16 cellular contexts compared by ENCODE assay signal in the genomic region with DNA sequence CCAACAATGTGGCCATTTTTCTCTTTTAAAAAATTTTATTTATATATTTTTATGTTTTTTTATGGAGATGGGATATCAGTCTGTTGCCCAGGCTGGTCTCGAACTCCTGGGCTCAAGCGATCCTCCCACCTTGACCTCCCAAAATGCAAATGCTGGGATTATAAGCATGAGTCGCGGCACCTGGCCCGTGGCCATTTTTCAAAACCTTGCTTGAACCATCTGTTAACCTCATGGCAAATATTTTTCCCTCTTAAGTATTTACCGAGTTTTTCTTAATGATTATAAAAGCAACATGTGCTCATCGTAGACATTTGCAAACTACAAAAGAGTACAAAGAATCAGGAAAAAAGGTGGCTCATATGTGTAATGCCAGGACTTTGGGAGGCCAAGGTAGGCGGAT.
A peak's percentile ranks its signal among the peaks of the same experiment; 100 is the strongest.
DNase-seq lines count a peak whose midpoint lies in the region; ATAC-seq and TF ChIP-seq lines count a peak whose summit lies in the region.
"Had no signal": no experiment of that assay in that cellular context is flagged by ENCODE, and none has a peak within 500 bp of the region (broad histone marks: within the 10 kb centered on the region; RNA-seq: fewer than 3 reads in every experiment).

No MANE protein-coding gene starts in this region.

- H3K4me3 Mint-ChIP-seq in activated naive CD8-positive, alpha-beta T cell treated with anti-CD3 and anti-CD28 coated beads, Interleukin-2, amount 50 U/mL, for 24 hours: no peak overlapping the region
- H3K4me3 Mint-ChIP-seq: activated naive CD8-positive, alpha-beta T cell treated with anti-CD3 and anti-CD28 coated beads for 36 hours; CD8-positive, alpha-beta memory T cell had no signal

- peaks cover 47% of the 10 kb centered on the region for H4K20me1 ChIP-seq in IMR-90 (ENCODE audit: insufficient read depth, low read length)

- H4K8ac ChIP-seq in IMR-90 (ENCODE audit: low read depth in 2 of 2, low read length in 2 of 2) (peak overlapping the region; percentile 33 to 76), mesenchymal stem cell (ENCODE audit: low read length) (no peak overlapping the region)

- TF ChIP-seq POLR2A in IMR-90 (IDR thresholded peaks at IDR 0.05; ENCODE audit: low read depth, low read length) (no peak), breast epithelium (IDR thresholded peaks at IDR 0.05) (no peak), transverse colon (IDR thresholded peaks at IDR 0.05) (no peak)

- H3K4me3 ChIP-seq in IMR-90 (ENCODE audit: insufficient read depth, low read depth, low read length) (no peak overlapping the region), breast epithelium (no peak overlapping the region), mesenchymal stem cell (ENCODE audit: insufficient read depth in 1 of 2, low read depth in 1 of 2, low read length in 2 of 2) (no peak overlapping the region), transverse colon (no peak overlapping the region)
- H3K4me3 ChIP-seq: colonic mucosa, K562 had no signal

- H3K9me3 ChIP-seq in IMR-90 (ENCODE audit: control insufficient read depth, insufficient read depth, low read length) (no peaks in the 10 kb centered on the region), breast epithelium (no peaks in the 10 kb centered on the region), mesenchymal stem cell (ENCODE audit: control insufficient read depth, low read length) (no peaks in the 10 kb centered on the region), transverse colon (no peaks in the 10 kb centered on the region)
- H3K9me3 ChIP-seq: colonic mucosa had no signal

- no peaks in the 10 kb centered on the region for H3K27me3 ChIP-seq in IMR-90 (ENCODE audit: control insufficient read depth, insufficient read depth, low read length)
- no peaks in the 10 kb centered on the region for H3K27me3 ChIP-seq in breast epithelium
- H3K27me3 ChIP-seq in mesenchymal stem cell (ENCODE audit: control insufficient read depth in 1 of 2, insufficient read depth in 1 of 2, low read length in 2 of 2): no peaks in the 10 kb centered on the region
- no peaks in the 10 kb centered on the region for H3K27me3 ChIP-seq in transverse colon
- H3K27me3 ChIP-seq: colonic mucosa had no signal

- H3K9me1 ChIP-seq in IMR-90 (ENCODE audit: insufficient read depth, low read length): peaks cover 30% of the 10 kb centered on the region

- H3K27ac ChIP-seq in IMR-90 (ENCODE audit: insufficient read depth, low read length): peak overlapping the region; percentile 77
- peak overlapping the region; percentile 51 to 77 for H3K27ac ChIP-seq in breast epithelium
- peak overlapping the region; percentile 16 for H3K27ac ChIP-seq in mesenchymal stem cell (ENCODE audit: low read length, poor library complexity, severe bottlenecking)
- peak overlapping the region; percentile 67 to 83 (median 80) for H3K27ac ChIP-seq in transverse colon
- H3K27ac ChIP-seq: RWPE1 had no signal

- H4K91ac ChIP-seq in IMR-90 (ENCODE audit: insufficient read depth, low read depth, low read length) (peak overlapping the region; percentile 67), mesenchymal stem cell (ENCODE audit: low read length) (no peak overlapping the region)

- H2BK120ac ChIP-seq in IMR-90 (ENCODE audit: low read depth, low read length): peak overlapping the region; percentile 73; the same call in 1 of the 2 replicates
- no peak overlapping the region for H2BK120ac ChIP-seq in mesenchymal stem cell (ENCODE audit: low read depth, low read length)

- peak overlapping the region; percentile 55 for H2BK5ac ChIP-seq in IMR-90 (ENCODE audit: low read depth, low read length, poor library complexity, severe bottlenecking)
- H2BK5ac ChIP-seq in mesenchymal stem cell (ENCODE audit: low read depth, low read length, poor library complexity, severe bottlenecking): no peak overlapping the region

- H4K5ac ChIP-seq in IMR-90 (ENCODE audit: low read depth, low read length): peak overlapping the region; percentile 51; the same call in 1 of the 2 replicates

- H2AFZ ChIP-seq in IMR-90 (replicated peaks; ENCODE audit: low read length, poor library complexity) (no peak overlapping the region), mesenchymal stem cell (ENCODE audit: low read depth, low read length) (no peak overlapping the region)

- intact Hi-C loops in IMR-90 (cut with micrococcal nuclease): no loop called here
- intact Hi-C loops in breast epithelium (cut with DNase I; ENCODE audit: low total_unique reads): no loop called here
- intact Hi-C loops in transverse colon (cut with DNase I; ENCODE audit: low total_unique reads): no loop called here

- no peak overlapping the region for H2BK12ac ChIP-seq in mesenchymal stem cell (ENCODE audit: low read length in 2 of 2)

- H3K4me1 Mint-ChIP-seq in activated naive CD8-positive, alpha-beta T cell treated with anti-CD3 and anti-CD28 coated beads, Interleukin-2, amount 50 U/mL, for 24 hours: peaks cover 6% of the 10 kb centered on the region
- H3K4me1 Mint-ChIP-seq: activated naive CD8-positive, alpha-beta T cell treated with anti-CD3 and anti-CD28 coated beads for 36 hours had no signal

- H3K18ac ChIP-seq in IMR-90 (ENCODE audit: low read depth, low read length) (peak overlapping the region; percentile 25; the same call in 1 of the 2 replicates), mesenchymal stem cell (ENCODE audit: low read depth in 1 of 2, low read length in 2 of 2) (no peak overlapping the region)

- TF ChIP-seq EP300 in transverse colon (IDR thresholded peaks at IDR 0.05; ENCODE audit: low read depth): no peak

- peak overlapping the region; percentile 69; the same call in 1 of the 2 replicates for H2BK20ac ChIP-seq in IMR-90 (ENCODE audit: low read depth, low read length)

- no peak overlapping the region for H2AK9ac ChIP-seq in IMR-90 (replicated peaks; ENCODE audit: low read depth, low read length, poor library complexity)

- no peaks in the 10 kb centered on the region for H3K27me3 Mint-ChIP-seq in activated naive CD8-positive, alpha-beta T cell treated with anti-CD3 and anti-CD28 coated beads, Interleukin-2, amount 50 U/mL, for 24 hours
- H3K27me3 Mint-ChIP-seq: activated naive CD8-positive, alpha-beta T cell treated with anti-CD3 and anti-CD28 coated beads for 36 hours; CD8-positive, alpha-beta memory T cell had no signal

- POLR2A ChIA-PET in IMR-90 (lab: Charles Lee; ENCODE audit: unreplicated experiment): no interaction called here

- BruUV-seq in IMR-90 (replicated peaks; lab: Mats Ljungman, UMichigan): no TSS peak

- no peak for TF ChIP-seq RAD21 in IMR-90 (IDR thresholded peaks at IDR 0.05; ENCODE audit: low read length)

- H3K9ac ChIP-seq in IMR-90 (ENCODE audit: low read depth, low read length) (peak overlapping the region; percentile 19), mesenchymal stem cell (ENCODE audit: low read length) (peak overlapping the region; percentile 66)

- H3K36me3 ChIP-seq in IMR-90 (ENCODE audit: control insufficient read depth, insufficient read depth, low read length) (peaks cover 68% of the 10 kb centered on the region), breast epithelium (no peaks in the 10 kb centered on the region), mesenchymal stem cell (ENCODE audit: control insufficient read depth in 1 of 2, insufficient read depth in 2 of 2, low read depth in 1 of 2, low read length in 2 of 2) (peaks cover 40 to 53% of the 10 kb centered on the region in 2 experiments), transverse colon (peaks cover 0 to 4% (median 0%) of the 10 kb centered on the region in 4 donors)
- H3K36me3 ChIP-seq: colonic mucosa had no signal

- DNase-seq in IMR-90: peak; percentile 68
- no peak for DNase-seq in breast epithelium (ENCODE audit: low spot score in 2 of 2)
- DNase-seq in mesenchymal stem cell: no peak
- no peak for DNase-seq in transverse colon
- DNase-seq in GF-D8 (lab: John Stamatoyannopoulos, UW): no peak
- DNase-seq in activated naive CD8-positive, alpha-beta T cell treated with anti-CD3 and anti-CD28 coated beads, Interleukin-2, amount 50 U/mL, for 24 hours: no peak
- DNase-seq: activated CD4-positive, CD25-positive, alpha-beta regulatory T cell treated with anti-CD3 and anti-CD28 coated beads, Interleukin-2, amount 50 U/mL, for 72 hours; activated naive CD8-positive, alpha-beta T cell treated with anti-CD3 and anti-CD28 coated beads for 36 hours; CD8-positive, alpha-beta memory T cell; colonic mucosa; NCI-H1436; NCI-H526; T-helper 2 cell had no signal

- H3K23ac ChIP-seq in IMR-90 (ENCODE audit: low read depth, low read length): 0 out of 2 replicates have a peak overlapping the region, but pooled peaks have one; percentile 36
- no peak overlapping the region for H3K23ac ChIP-seq in mesenchymal stem cell (ENCODE audit: low read length in 2 of 2)

- H2AK5ac ChIP-seq in IMR-90 (ENCODE audit: low read depth, low read length): peak overlapping the region; percentile 46
- peak overlapping the region; percentile 49 for H2AK5ac ChIP-seq in mesenchymal stem cell (ENCODE audit: low read length, severe bottlenecking)

- H2BK15ac ChIP-seq in IMR-90 (ENCODE audit: low read depth, low read length) (peak overlapping the region; percentile 10; the same call in 1 of the 3 replicates), mesenchymal stem cell (ENCODE audit: low read depth, poor library complexity, severe bottlenecking) (no peak overlapping the region)

- ATAC-seq in IMR-90 (ENCODE audit: low read depth): no peak
- no peak for ATAC-seq in activated naive CD8-positive, alpha-beta T cell treated with anti-CD3 and anti-CD28 coated beads, Interleukin-2, amount 50 U/mL, for 24 hours
- no peak for ATAC-seq in GM19035 (IDR thresholded peaks at IDR 0.05; ENCODE audit: unreplicated experiment)
- ATAC-seq: K562 had no signal

- no peak overlapping the region for H3K27ac Mint-ChIP-seq in activated naive CD8-positive, alpha-beta T cell treated with anti-CD3 and anti-CD28 coated beads, Interleukin-2, amount 50 U/mL, for 24 hours
- H3K27ac Mint-ChIP-seq: activated naive CD8-positive, alpha-beta T cell treated with anti-CD3 and anti-CD28 coated beads for 36 hours had no signal

- in situ Hi-C loops in IMR-90 (cut with MboI; ENCODE audit: low sequenced_read_pairs) (no loop called here), transverse colon (cut with MboI; ENCODE audit: low pct_ligation_motif_present in 1 of 4, low pct_unique_long_range_greater_than_20kb in 1 of 4, low sequenced_read_pairs in 3 of 4) (no loop called here)

- H3K79me1 ChIP-seq in IMR-90 (ENCODE audit: low read depth in 1 of 2, low read length in 2 of 2): peaks cover 43 to 84% of the 10 kb centered on the region in 2 experiments
- peaks cover 6% of the 10 kb centered on the region for H3K79me1 ChIP-seq in mesenchymal stem cell (replicated peaks; ENCODE audit: low read length, poor library complexity, severe bottlenecking)

- TF ChIP-seq CTCF in IMR-90 (conservative IDR thresholded peaks at IDR 0.05; ENCODE audit: low read depth, low read length) (no peak), breast epithelium (IDR thresholded peaks at IDR 0.05) (no peak), transverse colon (IDR thresholded peaks at IDR 0.05) (no peak)

- H3K36me3 Mint-ChIP-seq in activated naive CD8-positive, alpha-beta T cell treated with anti-CD3 and anti-CD28 coated beads, Interleukin-2, amount 50 U/mL, for 24 hours (ENCODE audit: low read depth): peaks cover 34% of the 10 kb centered on the region

- no peak overlapping the region for H3K56ac ChIP-seq in IMR-90 (ENCODE audit: extremely low read depth, insufficient read depth, low read length)

- H3K9me3 Mint-ChIP-seq in activated naive CD8-positive, alpha-beta T cell treated with anti-CD3 and anti-CD28 coated beads, Interleukin-2, amount 50 U/mL, for 24 hours: no peaks in the 10 kb centered on the region
- H3K9me3 Mint-ChIP-seq: activated naive CD8-positive, alpha-beta T cell treated with anti-CD3 and anti-CD28 coated beads for 36 hours; CD8-positive, alpha-beta memory T cell had no signal

- no CpG with 5 or more reads among the region's 8 CpGs for WGBS in IMR-90 (ENCODE audit: extremely low coverage in 2 of 2, insufficient read length in 1 of 2), 2 experiments
- WGBS in mesenchymal stem cell: 98% methylated on average over 7 of the region's 8 CpGs
- WGBS in transverse colon (ENCODE audit: low coverage in 1 of 2), 2 donors: 83 to 85% methylated on average over 5 to 8 of the region's 8 CpGs

- no peak overlapping the region for H3K4me2 ChIP-seq in IMR-90 (ENCODE audit: low read depth, low read length)
- H3K4me2 ChIP-seq in mesenchymal stem cell (ENCODE audit: low read length, poor library complexity, severe bottlenecking): no peak overlapping the region

- peak overlapping the region; percentile 27 for H3K4ac ChIP-seq in IMR-90 (ENCODE audit: low read depth, low read length)
- no peak overlapping the region for H3K4ac ChIP-seq in mesenchymal stem cell (ENCODE audit: low read depth in 1 of 2, low read length in 2 of 2)

- dilution Hi-C loops in IMR-90 (cut with HindIII; ENCODE audit: low sequenced_read_pairs, unreplicated experiment): no loop called here

- peak overlapping the region; percentile 73 for H3K14ac ChIP-seq in IMR-90 (replicated peaks; ENCODE audit: low read depth, low read length)
- no peak overlapping the region for H3K14ac ChIP-seq in mesenchymal stem cell (ENCODE audit: low read length in 2 of 2)

- CTCF ChIA-PET in IMR-90 (lab: Yijun Ruan, JAX): interaction anchor here (0.7 kb wide), 1 partner anchor 82 kb away, joined by 3 read pairs; no protein-coding TSS in a partner anchor

- H3K4me1 ChIP-seq in IMR-90 (ENCODE audit: control insufficient read depth, insufficient read depth, low read length) (peaks cover 23% of the 10 kb centered on the region), breast epithelium (no peaks in the 10 kb centered on the region), mesenchymal stem cell (ENCODE audit: control insufficient read depth, insufficient read depth, low read depth, low read length) (peaks cover 21% of the 10 kb centered on the region), transverse colon (peaks cover 5 to 25% (median 17%) of the 10 kb centered on the region in 4 donors)
- H3K4me1 ChIP-seq: colonic mucosa had no signal

Comparison
In these comparisons a context has a peak if more than half of its experiments do, and no peak if none do; other contexts are left out.
1. H3K27ac ChIP-seq: peak in every context shown above with its lines; median percentile 80 in transverse colon; 77 in IMR-90; 64 in breast epithelium; 16 in mesenchymal stem cell.